ENCODE assay signal across 9 cellular contexts in genomic region chr7:91050677-91051076, GRCh38.
DNase-seq lines count a peak whose midpoint lies in the region; ATAC-seq and TF ChIP-seq lines count a peak whose summit lies in the region.
"Had no signal": no experiment of that assay in that cellular context is flagged by ENCODE, and none has a peak within 500 bp of the region (broad histone marks: within the 10 kb centered on the region; RNA-seq: fewer than 3 reads in every experiment).

No MANE protein-coding gene starts in this region.

- no peak overlapping the region for H3K4me3 Mint-ChIP-seq in osteocyte (ENCODE audit: unreplicated experiment)

- ATAC-seq in GM18861 (IDR thresholded peaks at IDR 0.05; ENCODE audit: unreplicated experiment) = peak; percentile 58
- peak; percentile 99 for ATAC-seq in GM21717 (IDR thresholded peaks at IDR 0.05; ENCODE audit: unreplicated experiment)
- peak; percentile 61 for ATAC-seq in HG03571 (IDR thresholded peaks at IDR 0.05; ENCODE audit: unreplicated experiment)
- ATAC-seq in left lung = peak; percentile 52

- H3K4me3 ChIP-seq in left lung = no peak overlapping the region
- H3K4me3 ChIP-seq in smooth muscle cell = no peak overlapping the region

- H2AFZ ChIP-seq in smooth muscle cell (ENCODE audit: low read depth) = no peak overlapping the region

- intact Hi-C loops in left lung (cut with DNase I) = no loop called here

- DNase-seq in left lung (no peak), smooth muscle cell (lab: John Stamatoyannopoulos, UW; ENCODE audit: unreplicated experiment) (no peak), osteocyte (ENCODE audit: extremely low spot score, unreplicated experiment) (no peak), LoVo (ENCODE audit: low spot score) (no peak)
- DNase-seq in activated effector memory CD4-positive, alpha-beta T cell treated with anti-CD3 and anti-CD28 coated beads, Interleukin-2, amount 50 U/mL, for 16 hours = no peak

- H3K36me3 ChIP-seq in left lung (no peaks in the 10 kb centered on the region), smooth muscle cell (ENCODE audit: low read depth) (no peaks in the 10 kb centered on the region)

- H3K9me3 Mint-ChIP-seq in osteocyte (ENCODE audit: unreplicated experiment) = no peaks in the 10 kb centered on the region

- no peaks in the 10 kb centered on the region for H3F3A ChIP-seq in smooth muscle cell (ENCODE audit: low read depth)

- no peaks in the 10 kb centered on the region for H4K20me1 ChIP-seq in smooth muscle cell (ENCODE audit: low read depth)

- 94% methylated on average over 2 of the region's 2 CpGs for WGBS in smooth muscle cell (ENCODE audit: low lambda C conversion rate)

- no peak overlapping the region for H3K9ac ChIP-seq in smooth muscle cell (ENCODE audit: low read depth)

- H3K9me3 ChIP-seq in left lung (no peaks in the 10 kb centered on the region), smooth muscle cell (replicated peaks; ENCODE audit: low read depth) (no peaks in the 10 kb centered on the region)

- TF ChIP-seq CTCF in left lung (IDR thresholded peaks at IDR 0.05) = no peak
- no peak for TF ChIP-seq CTCF in smooth muscle cell (IDR thresholded peaks at IDR 0.05; ENCODE audit: borderline replicate concordance, insufficient read depth, poor library complexity, severe bottlenecking)
- no peak for TF ChIP-seq CTCF in osteocyte (IDR thresholded peaks at IDR 0.05)

- H3K27ac Mint-ChIP-seq in osteocyte (ENCODE audit: unreplicated experiment) = no peak overlapping the region

- H3K27me3 Mint-ChIP-seq in osteocyte (ENCODE audit: unreplicated experiment) = no peaks in the 10 kb centered on the region

- no peak overlapping the region for H3K4me2 ChIP-seq in smooth muscle cell

- no peaks in the 10 kb centered on the region for H3K27me3 ChIP-seq in left lung
- H3K27me3 ChIP-seq in smooth muscle cell (ENCODE audit: low read depth) = no peaks in the 10 kb centered on the region

- peaks cover 17% of the 10 kb centered on the region for H3K36me3 Mint-ChIP-seq in osteocyte (ENCODE audit: unreplicated experiment)

- peaks cover 0 to 6% of the 10 kb centered on the region in 2 donors for H3K4me1 ChIP-seq in left lung
- no peaks in the 10 kb centered on the region for H3K4me1 ChIP-seq in smooth muscle cell (ENCODE audit: low read depth)

- H3K79me2 ChIP-seq in smooth muscle cell (ENCODE audit: low read depth) = no peaks in the 10 kb centered on the region

- H3K4me1 Mint-ChIP-seq in osteocyte (ENCODE audit: unreplicated experiment) = peaks cover 30% of the 10 kb centered on the region

- peak overlapping the region in 1 of 2 donors; percentile 43 for H3K27ac ChIP-seq in left lung
- H3K27ac ChIP-seq in smooth muscle cell (ENCODE audit: low read depth) = no peak overlapping the region
- H3K27ac ChIP-seq: VCaP had no signal
